In the genomic region with DNA sequence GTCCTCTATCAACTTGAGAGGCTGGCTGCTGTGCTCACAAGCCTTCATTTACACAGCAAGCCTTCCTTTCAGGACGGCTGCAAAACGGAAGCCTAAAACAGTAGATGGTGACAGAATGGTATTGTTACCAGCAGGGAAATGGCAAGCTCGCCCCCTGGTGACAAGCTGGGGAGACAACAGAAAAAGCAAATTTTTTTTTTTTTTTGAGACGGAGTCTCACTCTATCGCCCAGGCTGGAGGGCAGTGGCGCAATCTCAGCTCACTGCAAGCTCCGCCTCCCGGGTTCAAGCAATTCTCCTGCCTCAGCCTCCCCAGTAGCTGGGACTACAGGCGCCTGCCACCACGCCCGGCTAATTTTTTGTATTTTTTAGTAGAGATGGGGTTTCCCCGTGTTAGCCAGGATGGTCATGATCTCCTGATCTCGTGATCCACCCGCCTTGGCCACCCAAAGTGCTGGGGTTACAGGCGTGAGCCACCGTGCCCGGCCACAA, we compare ENCODE assay signal across 8 cellular contexts. TPM values are rescaled to one million over a fixed set of nuclear protein-coding genes. Genes with fewer than 3 reads are reported as not detected.
DNase-seq lines count a peak whose midpoint lies in the region; ATAC-seq and TF ChIP-seq lines count a peak whose summit lies in the region.
"Not testable (repeated sequence)": the region's sequence is repeated elsewhere in the genome, so short reads cannot be mapped to it uniquely, and the experiment has no call there.

No MANE protein-coding gene starts in this region.

- H3K36me3 ChIP-seq in SK-N-SH (replicated peaks in 1 of 2; ENCODE audit: control insufficient read depth in 1 of 2, insufficient read depth in 2 of 2, low read length in 1 of 2), result peaks cover 22 to 30% of the 10 kb centered on the region in 2 experiments

- H3K27me3 ChIP-seq in SK-N-SH (ENCODE audit: insufficient read depth), result not testable (repeated sequence)

- H3K4me3 Mint-ChIP-seq in activated T-helper 17 cell treated with anti-CD3 and anti-CD28 coated beads, Interleukin-2, amount 50 U/mL, for 72 hours, result peak overlapping the region; percentile 22
- not testable (repeated sequence) for H3K4me3 Mint-ChIP-seq in natural killer cell treated with Interleukin-12 subunit alpha and Interleukin-12 subunit beta and Interleukin-15 and Interleukin-18, amount 100 ng/mL, for 72 hours; stimulated activated memory B cell treated with anti-CD40 and anti-IgM and Interleukin-4, amounts not matched to agents 10 μg/mL and 1 μg/mL and 100 μg/mL, for 72 hours

- not testable (repeated sequence) for H3K27me3 Mint-ChIP-seq in activated T-helper 17 cell treated with anti-CD3 and anti-CD28 coated beads, Interleukin-2, amount 50 U/mL, for 72 hours; natural killer cell treated with Interleukin-12 subunit alpha and Interleukin-12 subunit beta and Interleukin-15 and Interleukin-18, amount 100 ng/mL, for 72 hours; stimulated activated memory B cell treated with anti-CD40 and anti-IgM and Interleukin-4, amounts not matched to agents 10 μg/mL and 1 μg/mL and 100 μg/mL, for 72 hours

- POLR2A ChIA-PET in HEK293T (lab: Yijun Ruan, JAX), result interaction anchor here (1.0 to 1.2 kb wide), 3 partner anchors 10 to 282 kb away, joined by 3 to 4 read pairs (median 3); a partner anchor contains a TSS
- POLR2A ChIA-PET in SK-N-SH (lab: Yijun Ruan, JAX), result not testable (repeated sequence)

- H3K4me1 Mint-ChIP-seq in activated T-helper 17 cell treated with anti-CD3 and anti-CD28 coated beads, Interleukin-2, amount 50 U/mL, for 72 hours, result not testable (repeated sequence)
- peaks cover 17 to 18% of the 10 kb centered on the region in 2 donors for H3K4me1 Mint-ChIP-seq in natural killer cell treated with Interleukin-12 subunit alpha and Interleukin-12 subunit beta and Interleukin-15 and Interleukin-18, amount 100 ng/mL, for 72 hours (ENCODE audit: low read depth in 2 of 2)
- H3K4me1 Mint-ChIP-seq in stimulated activated memory B cell treated with anti-CD40 and anti-IgM and Interleukin-4, amounts not matched to agents 10 μg/mL and 1 μg/mL and 100 μg/mL, for 72 hours, result peaks cover 18% of the 10 kb centered on the region

- H3K4me1 ChIP-seq in SK-N-SH (ENCODE audit: control insufficient read depth in 1 of 2, insufficient read depth in 2 of 2, low read depth in 1 of 2, low read length in 1 of 2), result not testable (repeated sequence)

- H3F3A ChIP-seq in SK-N-SH (replicated peaks; ENCODE audit: insufficient read depth), result not testable (repeated sequence)

- H3K36me3 Mint-ChIP-seq in activated T-helper 17 cell treated with anti-CD3 and anti-CD28 coated beads, Interleukin-2, amount 50 U/mL, for 72 hours (ENCODE audit: low read depth), result peaks cover 59% of the 10 kb centered on the region
- not testable (repeated sequence) for H3K36me3 Mint-ChIP-seq in natural killer cell treated with Interleukin-12 subunit alpha and Interleukin-12 subunit beta and Interleukin-15 and Interleukin-18, amount 100 ng/mL, for 72 hours
- peaks cover 40% of the 10 kb centered on the region for H3K36me3 Mint-ChIP-seq in stimulated activated memory B cell treated with anti-CD40 and anti-IgM and Interleukin-4, amounts not matched to agents 10 μg/mL and 1 μg/mL and 100 μg/mL, for 72 hours

- not testable (repeated sequence) for H2AFZ ChIP-seq in SK-N-SH (ENCODE audit: low read depth)

- not testable (repeated sequence) for H3K27ac ChIP-seq in SK-N-SH (ENCODE audit: low read depth in 2 of 2, low read length in 1 of 2)

- not testable (repeated sequence) for TF ChIP-seq EP300 in SK-N-SH (IDR thresholded peaks at IDR 0.05; ENCODE audit: borderline replicate concordance in 1 of 2, low read depth in 1 of 2, low read length in 1 of 2)

- H3K9me3 Mint-ChIP-seq in activated T-helper 17 cell treated with anti-CD3 and anti-CD28 coated beads, Interleukin-2, amount 50 U/mL, for 72 hours; natural killer cell treated with Interleukin-12 subunit alpha and Interleukin-12 subunit beta and Interleukin-15 and Interleukin-18, amount 100 ng/mL, for 72 hours; stimulated activated memory B cell treated with anti-CD40 and anti-IgM and Interleukin-4, amounts not matched to agents 10 μg/mL and 1 μg/mL and 100 μg/mL, for 72 hours: not testable (repeated sequence)

- not testable (repeated sequence) for H3K9ac ChIP-seq in SK-N-SH

- peak overlapping the region; percentile 63 for H3K27ac Mint-ChIP-seq in activated T-helper 17 cell treated with anti-CD3 and anti-CD28 coated beads, Interleukin-2, amount 50 U/mL, for 72 hours
- H3K27ac Mint-ChIP-seq in natural killer cell treated with Interleukin-12 subunit alpha and Interleukin-12 subunit beta and Interleukin-15 and Interleukin-18, amount 100 ng/mL, for 72 hours, result peak overlapping the region; percentile 54 to 62
- H3K27ac Mint-ChIP-seq in stimulated activated memory B cell treated with anti-CD40 and anti-IgM and Interleukin-4, amounts not matched to agents 10 μg/mL and 1 μg/mL and 100 μg/mL, for 72 hours, result peak overlapping the region; percentile 84

- TF ChIP-seq RAD21 in SK-N-SH (IDR thresholded peaks at IDR 0.05; ENCODE audit: low read length), result peak; percentile 84

- WGBS in SK-N-SH (ENCODE audit: low lambda C conversion rate), result 53% methylated on average over 17 of the region's 17 CpGs

- CTCF ChIA-PET in HEK293T (lab: Yijun Ruan, JAX) (interaction anchor here (0.6 to 1.6 kb wide), 9 partner anchors 9 to 261 kb away, joined by 3 to 9 read pairs (median 3); a partner anchor contains a TSS), SK-N-SH (lab: Yijun Ruan, JAX) (interaction anchor here (0.6 to 2.7 kb wide), 32 partner anchors 10 to 559 kb away, joined by 3 to 15 read pairs (median 4); a partner anchor contains a TSS)

- peak; percentile 89 for TF ChIP-seq CTCF in SK-N-SH (IDR thresholded peaks at IDR 0.05)

- H3K4me3 ChIP-seq in SK-N-SH (ENCODE audit: low read depth in 2 of 2, low read length in 1 of 2), result peak overlapping the region in 1 of 2 experiments; percentile 27; a peak in 1 of 4 replicates

- peak; percentile 96 for ATAC-seq in activated T-helper 17 cell treated with anti-CD3 and anti-CD28 coated beads, Interleukin-2, amount 50 U/mL, for 72 hours (replicated peaks)
- ATAC-seq in natural killer cell treated with Interleukin-12 subunit alpha and Interleukin-12 subunit beta and Interleukin-15 and Interleukin-18, amount 100 ng/mL, for 72 hours, result peak; percentile 90
- peak; percentile 94 for ATAC-seq in stimulated activated memory B cell treated with anti-CD40 and anti-IgM and Interleukin-4, amounts not matched to agents 10 μg/mL and 1 μg/mL and 100 μg/mL, for 72 hours

- not testable (repeated sequence) for H3K9me2 ChIP-seq in SK-N-SH

- peak; percentile 56 for DNase-seq in DMS114 treated with DMSO at 0.1 percent for 48 hours (lab: John Stamatoyannopoulos, UW; ENCODE audit: unreplicated experiment)
- peak; percentile 75 for DNase-seq in HEK293T (ENCODE audit: extremely low spot score)
- peak; percentile 46 for DNase-seq in NCI-H128 (lab: John Stamatoyannopoulos, UW; ENCODE audit: unreplicated experiment)
- peak; percentile 71 for DNase-seq in SK-N-SH
- peak; percentile 56 for DNase-seq in fibroblast of gingiva (ENCODE audit: low read depth)
- DNase-seq in natural killer cell treated with Interleukin-12 subunit alpha and Interleukin-12 subunit beta and Interleukin-15 and Interleukin-18, amount 100 ng/mL, for 72 hours (ENCODE audit: low spot score), result peak; percentile 74

- H3K9me3 ChIP-seq in SK-N-SH, result not testable (repeated sequence)

- H3K79me2 ChIP-seq in SK-N-SH (ENCODE audit: insufficient read depth), result not testable (repeated sequence)

- H4K20me1 ChIP-seq in SK-N-SH (ENCODE audit: insufficient read depth), result not testable (repeated sequence)

- not testable (repeated sequence) for H3K4me2 ChIP-seq in SK-N-SH

TF ChIP-seq in HEK293T, 16 proteins besides CTCF, POLR2A, EP300 and RAD21:
- peak; percentile 97 for TF ChIP-seq ZNF384 (IDR thresholded peaks at IDR 0.05)

TF ChIP-seq in SK-N-SH, 30 proteins besides CTCF, POLR2A, EP300 and RAD21:
- TF ChIP-seq SMC3 (IDR thresholded peaks at IDR 0.05; ENCODE audit: low read depth, low read length) (peak; percentile 78), RFX5 (IDR thresholded peaks at IDR 0.05; ENCODE audit: low read length) (0 out of 2 replicates have a peak, but pooled peaks have one; percentile 20), CHD2 (IDR thresholded peaks at IDR 0.05; ENCODE audit: low read length, partially characterized antibody) (peak; percentile 30)

RNA-seq across cellular contexts. Expression of a gene that starts 11.8 kb away (rescaled TPM):
- polyA plus RNA-seq in SK-N-SH (2012; rRNA removed), result 9.0 and 13.7 TPM in 2 replicates
- polyA plus RNA-seq in SK-N-SH (2012; cell fraction: cytosol; rRNA removed), result 9.9 and 11.0 TPM in 2 replicates
- 4.0 and 5.6 TPM in 2 replicates for polyA plus RNA-seq in SK-N-SH (2012; cell fraction: nucleus; rRNA removed)
- 10 to 100 TPM; 13.7 to 32.8 TPM for total RNA-seq in activated T-helper 17 cell treated with anti-CD3 and anti-CD28 coated beads, Interleukin-2, amount 50 U/mL, for 72 hours
- 10 to 100 TPM; 18.8 to 39.9 TPM for total RNA-seq in natural killer cell treated with Interleukin-12 subunit alpha and Interleukin-12 subunit beta and Interleukin-15 and Interleukin-18, amount 100 ng/mL, for 72 hours

RNA-seq across cellular contexts. Expression of a gene that starts 39.9 kb away (rescaled TPM):
- 5.8 and 8.6 TPM in 2 replicates for polyA plus RNA-seq in SK-N-SH (2012; rRNA removed)
- 7.0 and 7.7 TPM in 2 replicates for polyA plus RNA-seq in SK-N-SH (2012; cell fraction: cytosol; rRNA removed)
- 3.3 and 5.9 TPM in 2 replicates for polyA plus RNA-seq in SK-N-SH (2012; cell fraction: nucleus; rRNA removed)
- 10 to 100 TPM; 10.0 to 12.7 TPM for total RNA-seq in activated T-helper 17 cell treated with anti-CD3 and anti-CD28 coated beads, Interleukin-2, amount 50 U/mL, for 72 hours
- total RNA-seq in natural killer cell treated with Interleukin-12 subunit alpha and Interleukin-12 subunit beta and Interleukin-15 and Interleukin-18, amount 100 ng/mL, for 72 hours, result 1 to 10 TPM; 5.8 to 8.3 TPM

RNA-seq across cellular contexts. Expression of a gene that starts 53.3 kb away (rescaled TPM):
- 0.07 TPM in 1 of 2 replicates, not detected in the other for polyA plus RNA-seq in SK-N-SH (2012; rRNA removed)
- polyA plus RNA-seq in SK-N-SH (2012; cell fraction: cytosol; rRNA removed), result not detected in 2 replicates
- polyA plus RNA-seq in SK-N-SH (2012; cell fraction: nucleus; rRNA removed), result 0.05 TPM in 1 of 2 replicates, not detected in the other
- total RNA-seq in activated T-helper 17 cell treated with anti-CD3 and anti-CD28 coated beads, Interleukin-2, amount 50 U/mL, for 72 hours, result 1 to 10 TPM; 7.1 to 8.9 TPM
- 1 to 10 TPM; 2.8 to 5.3 TPM for total RNA-seq in natural killer cell treated with Interleukin-12 subunit alpha and Interleukin-12 subunit beta and Interleukin-15 and Interleukin-18, amount 100 ng/mL, for 72 hours
